ENCODE assay signal across 35 cellular contexts in the genomic region with DNA sequence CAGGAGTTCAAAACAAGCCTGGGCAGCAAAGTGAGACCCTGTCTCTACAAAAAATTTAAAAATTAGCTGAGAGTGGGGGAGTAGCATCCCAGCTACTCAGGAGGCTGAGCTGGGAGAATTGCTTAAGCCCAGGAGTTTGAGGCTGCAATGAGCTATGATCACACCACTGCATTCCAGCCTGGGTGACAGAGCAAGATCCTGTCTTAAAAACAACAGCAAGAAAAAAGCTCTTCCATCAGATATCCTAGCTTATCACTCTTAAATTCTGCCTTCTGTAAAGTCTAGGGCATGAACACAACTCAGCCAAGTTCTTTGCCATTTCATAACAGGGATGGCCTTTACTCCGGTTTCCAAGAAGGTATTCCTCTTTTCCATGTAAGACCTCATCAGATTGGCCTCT. TPM values are rescaled to one million over a fixed set of nuclear protein-coding genes. Genes with fewer than 3 reads are reported as not detected.
DNase-seq lines count a peak whose midpoint lies in the region; ATAC-seq and TF ChIP-seq lines count a peak whose summit lies in the region.
"Had no signal": no experiment of that assay in that cellular context is flagged by ENCODE, and none has a peak within 500 bp of the region (broad histone marks: within the 10 kb centered on the region; RNA-seq: fewer than 3 reads in every experiment).

No MANE protein-coding gene starts in this region.

- H3K36me3 Mint-ChIP-seq in stimulated activated naive B cell treated with anti-CD40 and anti-IgM and Interleukin-4, amounts not matched to agents 10 μg/mL and 1 μg/mL and 100 μg/mL, for 72 hours, result peaks cover 0 to 7% of the 10 kb centered on the region in 2 donors
- H3K36me3 Mint-ChIP-seq: memory B cell had no signal

- in situ Hi-C loops in brain microvascular endothelial cell (cut with HindIII; ENCODE audit: low pct_ligation_motif_present, low sequenced_read_pairs) (no loop called here), G401 (cut with HindIII; ENCODE audit: low sequenced_read_pairs) (no loop called here)

- H3K4me3 ChIP-seq in brain microvascular endothelial cell (ENCODE audit: low read depth, low read length) (no peak overlapping the region), fibroblast of villous mesenchyme (ENCODE audit: low read depth, low read length) (no peak overlapping the region)
- H3K4me3 ChIP-seq: right atrium auricular region, testis, uterus had no signal

- DNase-seq in EL, result peak; percentile 45
- DNase-seq in brain microvascular endothelial cell, result peak; percentile 77
- peak; percentile 39 for DNase-seq in fibroblast of villous mesenchyme (ENCODE audit: low read depth)
- DNase-seq in stimulated activated naive B cell treated with anti-CD40 and anti-IgM and Interleukin-4, amounts not matched to agents 10 μg/mL and 1 μg/mL and 100 μg/mL, for 72 hours, result no peak
- no peak for DNase-seq in NAMALWA (ENCODE audit: low spot score)
- DNase-seq in G401 (ENCODE audit: low spot score), result no peak
- DNase-seq: activated CD4-positive, alpha-beta T cell treated with anti-CD3 and anti-CD28 coated beads, Interleukin-2, amount 50 U/mL, for 1 hour; activated CD4-positive, CD25-positive, alpha-beta regulatory T cell; activated effector memory CD4-positive, alpha-beta T cell treated with anti-CD3 and anti-CD28 coated beads, Interleukin-2, amount 50 U/mL, for 16 hours; activated T-cell treated with anti-CD3 and anti-CD28 coated beads, Interleukin-2, amount 50 U/mL, for 24 hours; aorta; C1 segment of cervical spinal cord; Caco-2; caudate nucleus; cortex of kidney; GF-D8; immature natural killer cell; MM.1S; NCI-H1417 treated with DMSO at 0.1 percent for 48 hours; NCI-H2029 treated with DMSO at 0.1 percent for 48 hours; NCI-H2227 treated with DMSO at 0.1 percent for 48 hours; NCI-H69; Right ventricle myocardium superior; stimulated activated CD4-positive, alpha-beta T cell treated with anti-CD3 and anti-CD28 coated beads, Interleukin-1b, Interleukin-23, amount 100 ng/mL, for 48 hours; stimulated activated naive CD8-positive, alpha-beta T cell treated with anti-CD3 and anti-CD28 coated beads, Interleukin-15, Interleukin-2, amounts not matched to agents 100 U/mL and 50 U/mL, for 24 hours; testis; uterus had no signal

- H3K27ac ChIP-seq in brain microvascular endothelial cell, result peak overlapping the region; percentile 68
- H3K27ac ChIP-seq: HL-60, KMS-11, right atrium auricular region, testis, uterus had no signal

- no peaks in the 10 kb centered on the region for H3K36me3 ChIP-seq in brain microvascular endothelial cell (replicated peaks)
- H3K36me3 ChIP-seq: right atrium auricular region, uterus had no signal

- H3K9me3 Mint-ChIP-seq in stimulated activated naive B cell treated with anti-CD40 and anti-IgM and Interleukin-4, amounts not matched to agents 10 μg/mL and 1 μg/mL and 100 μg/mL, for 72 hours, result no peaks in the 10 kb centered on the region
- H3K9me3 Mint-ChIP-seq: activated T-cell treated with anti-CD3 and anti-CD28 coated beads, Interleukin-2, amount 50 U/mL, for 24 hours; immature natural killer cell; memory B cell; T-helper 1 cell treated with Interleukin-12 subunit alpha and Interleukin-12 subunit beta and Interleukin-4 antibody, amounts not matched to agents 30 μg/mL and 1 μg/mL, for 36 hours had no signal

- H3K27ac Mint-ChIP-seq in stimulated activated naive B cell treated with anti-CD40 and anti-IgM and Interleukin-4, amounts not matched to agents 10 μg/mL and 1 μg/mL and 100 μg/mL, for 72 hours, result peak overlapping the region; percentile 0
- H3K27ac Mint-ChIP-seq: activated naive CD8-positive, alpha-beta T cell; activated T-cell treated with anti-CD3 and anti-CD28 coated beads, Interleukin-2, amount 50 U/mL, for 24 hours; memory B cell; T-helper 1 cell treated with Interleukin-12 subunit alpha and Interleukin-12 subunit beta and Interleukin-4 antibody, amounts not matched to agents 30 μg/mL and 1 μg/mL, for 36 hours had no signal

- ATAC-seq in stimulated activated naive B cell treated with anti-CD40 and anti-IgM and Interleukin-4, amounts not matched to agents 10 μg/mL and 1 μg/mL and 100 μg/mL, for 72 hours (replicated peaks), result no peak
- no peak for ATAC-seq in HG02798 (IDR thresholded peaks at IDR 0.05; ENCODE audit: poor library complexity, unreplicated experiment)
- ATAC-seq: SK-N-SH treated with all-trans-retinoic acid at 6 μM for 48 hours; stimulated activated naive CD8-positive, alpha-beta T cell treated with anti-CD3 and anti-CD28 coated beads, Interleukin-15, Interleukin-2, amounts not matched to agents 100 U/mL and 50 U/mL, for 24 hours had no signal

- TF ChIP-seq CTCF in brain microvascular endothelial cell (IDR thresholded peaks at IDR 0.05; ENCODE audit: low read depth, low read length, missing control alignments) (no peak), fibroblast of villous mesenchyme (IDR thresholded peaks at IDR 0.05; ENCODE audit: insufficient read depth, low read depth, low read length) (no peak)

- peaks cover 12 to 29% of the 10 kb centered on the region in 2 donors for H3K4me1 Mint-ChIP-seq in stimulated activated naive B cell treated with anti-CD40 and anti-IgM and Interleukin-4, amounts not matched to agents 10 μg/mL and 1 μg/mL and 100 μg/mL, for 72 hours
- H3K4me1 Mint-ChIP-seq: immature natural killer cell had no signal

- H3K4me3 Mint-ChIP-seq in stimulated activated naive B cell treated with anti-CD40 and anti-IgM and Interleukin-4, amounts not matched to agents 10 μg/mL and 1 μg/mL and 100 μg/mL, for 72 hours, result no peak overlapping the region
- H3K4me3 Mint-ChIP-seq: activated naive CD8-positive, alpha-beta T cell; activated T-cell treated with anti-CD3 and anti-CD28 coated beads, Interleukin-2, amount 50 U/mL, for 24 hours; immature natural killer cell; memory B cell; T-helper 1 cell treated with Interleukin-12 subunit alpha and Interleukin-12 subunit beta and Interleukin-4 antibody, amounts not matched to agents 30 μg/mL and 1 μg/mL, for 36 hours had no signal

- no peaks in the 10 kb centered on the region for H3K27me3 Mint-ChIP-seq in stimulated activated naive B cell treated with anti-CD40 and anti-IgM and Interleukin-4, amounts not matched to agents 10 μg/mL and 1 μg/mL and 100 μg/mL, for 72 hours
- H3K27me3 Mint-ChIP-seq: activated naive CD8-positive, alpha-beta T cell; activated T-cell treated with anti-CD3 and anti-CD28 coated beads, Interleukin-2, amount 50 U/mL, for 24 hours; memory B cell had no signal

- no peaks in the 10 kb centered on the region for H3K27me3 ChIP-seq in brain microvascular endothelial cell (replicated peaks)
- H3K27me3 ChIP-seq: right atrium auricular region, testis, uterus had no signal

RNA-seq across cellular contexts. Expression of a gene that starts 15.0 kb away (rescaled TPM):
- total RNA-seq in fibroblast of villous mesenchyme, result 19.0 and 34.1 TPM in 2 replicates
- 0.61 and 0.68 TPM in 2 replicates for total RNA-seq in G401 (2014; rRNA removed; shearing (Covaris generic))

RNA-seq across cellular contexts. Expression of a gene that starts 27.6 kb away (rescaled TPM):
- 0.64 and 1.3 TPM in 2 replicates for total RNA-seq in fibroblast of villous mesenchyme
- total RNA-seq in G401 (2014; rRNA removed; shearing (Covaris generic)), result 0.78 TPM in 1 of 2 replicates, not detected in the other
- total RNA-seq: right atrium auricular region had no signal

Comparison
In these comparisons a context has a peak if more than half of its experiments do, and no peak if none do; other contexts are left out.
1. DNase-seq: peak in EL (single experiment), brain microvascular endothelial cell (single experiment) and fibroblast of villous mesenchyme (single experiment); none in stimulated activated naive B cell treated with anti-CD40 and anti-IgM and Interleukin-4, amounts not matched to agents 10 μg/mL and 1 μg/mL and 100 μg/mL, for 72 hours (single experiment), NAMALWA (single experiment) and G401 (single experiment).
2. RNA of a gene that starts 15.0 kb away (total RNA-seq): 19.0 to 34.1 TPM in fibroblast of villous mesenchyme; 0.61 to 0.68 TPM in G401; every median in the first group is over 10 times any median in the second.